Comparison of ENCODE assay signal across 31 cellular contexts in genomic region chr17:71247455-71248015, GRCh38.
"Had no signal": no experiment of that assay in that cellular context is flagged by ENCODE, and none has a peak within 500 bp of the region (broad histone marks: within the 10 kb centered on the region; RNA-seq: fewer than 3 reads in every experiment).

No MANE protein-coding gene starts in this region.

- H3K9me3 ChIP-seq: adrenal gland, ascending aorta, esophagus muscularis mucosa, gastroesophageal sphincter, right atrium auricular region, vagina had no signal

- H3K27ac ChIP-seq: adrenal gland, ascending aorta, esophagus muscularis mucosa, gastroesophageal sphincter, hepatocyte, neural progenitor cell, right atrium auricular region, vagina, WERI-Rb-1 had no signal

- H2AFZ ChIP-seq: hepatocyte, neural progenitor cell had no signal

- H3K4me3 ChIP-seq: adrenal gland, ascending aorta, esophagus muscularis mucosa, gastroesophageal sphincter, hepatocyte, neural progenitor cell, right atrium auricular region, smooth muscle cell, vagina had no signal

- H3K9ac ChIP-seq: neural progenitor cell had no signal

- ATAC-seq: activated CD4-positive, CD25-positive, alpha-beta regulatory T cell treated with anti-CD3 and anti-CD28 coated beads, Interleukin-2, amount 50 U/mL, for 24 hours; gastroesophageal sphincter; left colon; naive thymus-derived CD8-positive, alpha-beta T cell; stimulated activated memory B cell treated with anti-CD40 and anti-IgM and Interleukin-4, amounts not matched to agents 10 μg/mL and 1 μg/mL and 100 μg/mL, for 72 hours; stimulated activated naive CD8-positive, alpha-beta T cell treated with anti-CD3 and anti-CD28 coated beads, Interleukin-15, amount 100 ng/mL, for 72 hours had no signal

- H3K79me2 ChIP-seq: hepatocyte had no signal

- H3K27me3 ChIP-seq: adrenal gland, ascending aorta, esophagus muscularis mucosa, gastroesophageal sphincter, hepatocyte, neural progenitor cell, right atrium auricular region, vagina had no signal

- H3K4me1 ChIP-seq: adrenal gland, ascending aorta, esophagus muscularis mucosa, gastroesophageal sphincter, neural progenitor cell, right atrium auricular region, vagina had no signal

- H3K4me2 ChIP-seq: hepatocyte, neural progenitor cell, smooth muscle cell had no signal

- H3K36me3 ChIP-seq: adrenal gland, ascending aorta, esophagus muscularis mucosa, gastroesophageal sphincter, neural progenitor cell, right atrium auricular region, vagina, WERI-Rb-1 had no signal

- DNase-seq: activated CD4-positive, alpha-beta T cell treated with anti-CD3 and anti-CD28 coated beads for 48 hours; activated CD4-positive, alpha-beta T cell treated with anti-CD3 and anti-CD28 coated beads, Interleukin-2, amount 50 U/mL, for 48 hours; activated CD8-positive, alpha-beta memory T cell treated with anti-CD3 and anti-CD28 coated beads for 24 hours; activated effector memory CD4-positive, alpha-beta T cell treated with anti-CD3 and anti-CD28 coated beads, Interleukin-2, amount 50 U/mL, for 16 hours; activated naive CD4-positive, alpha-beta T cell treated with anti-CD3 and anti-CD28 coated beads for 36 hours; activated naive CD8-positive, alpha-beta T cell treated with anti-CD3 and anti-CD28 coated beads for 36 hours; activated T-cell treated with anti-CD3 and anti-CD28 coated beads, Interleukin-2, amount 50 U/mL, for 1 hour; adrenal gland; central memory CD4-positive, alpha-beta T cell; islet precursor cell; left colon; mesenchymal stem cell; naive thymus-derived CD8-positive, alpha-beta T cell; occipital lobe; stimulated activated CD4-positive, alpha-beta T cell treated with anti-CD3 and anti-CD28 coated beads, Interleukin-1b, Interleukin-23, amount 100 ng/mL, for 48 hours; stimulated activated CD4-positive, alpha-beta T cell treated with anti-CD3 and anti-CD28 coated beads, Interleukin-4, amount 100 ng/mL, for 4 hours; stimulated activated CD8-positive, alpha-beta memory T cell treated with anti-CD3 and anti-CD28 coated beads, Interleukin-4, amount 100 ng/mL, for 48 hours; stimulated activated naive CD8-positive, alpha-beta T cell treated with anti-CD3 and anti-CD28 coated beads, Interleukin-15, amount 100 ng/mL, for 72 hours; substantia nigra; T-helper 9 cell; WERI-Rb-1 had no signal
